7 cellular contexts compared by ENCODE assay signal in genomic region chr9:100474082-100474949, GRCh38. TPM values are rescaled to one million over a fixed set of nuclear protein-coding genes. Genes with fewer than 3 reads are reported as not detected.
DNase-seq lines count a peak whose midpoint lies in the region; ATAC-seq and TF ChIP-seq lines count a peak whose summit lies in the region.

No MANE protein-coding gene starts in this region.

- DNase-seq in HFFc6: no peak
- DNase-seq in activated CD4-positive, alpha-beta memory T cell treated with anti-CD3 and anti-CD28 coated beads, Interleukin-2, amount 10 ng/mL, durations not matched to agents 7 days and 5 days: no peak
- no peak for DNase-seq in right atrium auricular region (ENCODE audit: low spot score)
- DNase-seq in NCI-H2196 (lab: John Stamatoyannopoulos, UW; ENCODE audit: unreplicated experiment): no peak
- DNase-seq in RKO (ENCODE audit: low spot score): no peak

- H3K9me3 ChIP-seq in right atrium auricular region: no peaks in the 10 kb centered on the region

- peak overlapping the region; percentile 53 to 70 for H3K4me3 ChIP-seq in right atrium auricular region

- no peak overlapping the region for H3K27ac ChIP-seq in right atrium auricular region

- H3K36me3 Mint-ChIP-seq in HFFc6 (ENCODE audit: low read depth): no peaks in the 10 kb centered on the region
- H3K36me3 Mint-ChIP-seq in activated CD4-positive, alpha-beta memory T cell treated with anti-CD3 and anti-CD28 coated beads, Interleukin-2, amount 10 ng/mL, durations not matched to agents 7 days and 5 days (ENCODE audit: low read depth): no peaks in the 10 kb centered on the region
- H3K36me3 Mint-ChIP-seq in stimulated activated memory B cell treated with anti-CD40 and anti-IgM and Interleukin-4, amounts not matched to agents 10 μg/mL and 1 μg/mL and 100 μg/mL, for 72 hours: no peaks in the 10 kb centered on the region

- H3K4me1 ChIP-seq in right atrium auricular region: peaks cover 0 to 15% of the 10 kb centered on the region in 2 donors

- peak overlapping the region; percentile 81 for H3K4me3 Mint-ChIP-seq in HFFc6
- H3K4me3 Mint-ChIP-seq in activated CD4-positive, alpha-beta memory T cell treated with anti-CD3 and anti-CD28 coated beads, Interleukin-2, amount 10 ng/mL, durations not matched to agents 7 days and 5 days: peak overlapping the region; percentile 21
- peak overlapping the region; percentile 79 for H3K4me3 Mint-ChIP-seq in stimulated activated memory B cell treated with anti-CD40 and anti-IgM and Interleukin-4, amounts not matched to agents 10 μg/mL and 1 μg/mL and 100 μg/mL, for 72 hours

- POLR2A ChIA-PET in activated CD4-positive, alpha-beta memory T cell treated with anti-CD3 and anti-CD28 coated beads, Interleukin-2, amount 10 ng/mL, durations not matched to agents 7 days and 5 days (lab: Charles Lee): no interaction called here

- H3K27me3 ChIP-seq in right atrium auricular region: no peaks in the 10 kb centered on the region

- no peaks in the 10 kb centered on the region for H3K9me3 Mint-ChIP-seq in HFFc6
- H3K9me3 Mint-ChIP-seq in activated CD4-positive, alpha-beta memory T cell treated with anti-CD3 and anti-CD28 coated beads, Interleukin-2, amount 10 ng/mL, durations not matched to agents 7 days and 5 days: no peaks in the 10 kb centered on the region
- peaks cover under 1% of the 10 kb centered on the region for H3K9me3 Mint-ChIP-seq in stimulated activated memory B cell treated with anti-CD40 and anti-IgM and Interleukin-4, amounts not matched to agents 10 μg/mL and 1 μg/mL and 100 μg/mL, for 72 hours

- H3K4me1 Mint-ChIP-seq in HFFc6 (ENCODE audit: low read depth): peaks cover 14% of the 10 kb centered on the region
- peaks cover 5% of the 10 kb centered on the region for H3K4me1 Mint-ChIP-seq in activated CD4-positive, alpha-beta memory T cell treated with anti-CD3 and anti-CD28 coated beads, Interleukin-2, amount 10 ng/mL, durations not matched to agents 7 days and 5 days
- H3K4me1 Mint-ChIP-seq in stimulated activated memory B cell treated with anti-CD40 and anti-IgM and Interleukin-4, amounts not matched to agents 10 μg/mL and 1 μg/mL and 100 μg/mL, for 72 hours: peaks cover 8% of the 10 kb centered on the region

- H3K27me3 Mint-ChIP-seq in HFFc6 (ENCODE audit: insufficient read depth): no peaks in the 10 kb centered on the region
- H3K27me3 Mint-ChIP-seq in activated CD4-positive, alpha-beta memory T cell treated with anti-CD3 and anti-CD28 coated beads, Interleukin-2, amount 10 ng/mL, durations not matched to agents 7 days and 5 days: peaks cover 35% of the 10 kb centered on the region
- H3K27me3 Mint-ChIP-seq in stimulated activated memory B cell treated with anti-CD40 and anti-IgM and Interleukin-4, amounts not matched to agents 10 μg/mL and 1 μg/mL and 100 μg/mL, for 72 hours: peaks cover 42% of the 10 kb centered on the region

- no peak overlapping the region for H3K27ac Mint-ChIP-seq in HFFc6
- H3K27ac Mint-ChIP-seq in activated CD4-positive, alpha-beta memory T cell treated with anti-CD3 and anti-CD28 coated beads, Interleukin-2, amount 10 ng/mL, durations not matched to agents 7 days and 5 days: no peak overlapping the region
- H3K27ac Mint-ChIP-seq in stimulated activated memory B cell treated with anti-CD40 and anti-IgM and Interleukin-4, amounts not matched to agents 10 μg/mL and 1 μg/mL and 100 μg/mL, for 72 hours: no peak overlapping the region

- ATAC-seq in stimulated activated memory B cell treated with anti-CD40 and anti-IgM and Interleukin-4, amounts not matched to agents 10 μg/mL and 1 μg/mL and 100 μg/mL, for 72 hours: no peak
- ATAC-seq in GM19328 (IDR thresholded peaks at IDR 0.05; ENCODE audit: unreplicated experiment): no peak

- no peaks in the 10 kb centered on the region for H3K36me3 ChIP-seq in right atrium auricular region

- TF ChIP-seq CTCF in HFFc6 (IDR thresholded peaks at IDR 0.05): no peak
- TF ChIP-seq CTCF in right atrium auricular region (IDR thresholded peaks at IDR 0.05): no peak

- CTCF ChIA-PET in activated CD4-positive, alpha-beta memory T cell treated with anti-CD3 and anti-CD28 coated beads, Interleukin-2, amount 10 ng/mL, durations not matched to agents 7 days and 5 days (lab: Charles Lee): no interaction called here

RNA-seq across cellular contexts. Expression of gene TMEFF1, which starts 1.4 kb away (rescaled TPM):
- total RNA-seq in HFFc6 (2021; fragmentation: NEBNext Ultra II Directional; extraction: Animal tissue kit (Norgen Biotek cat#: 25700)): 1 to 10 TPM; 1.3 to 2.4 (median 1.6) TPM
- under 1 TPM in 1 of 2 experiments, not detected in 1; 0.18 TPM for total RNA-seq in activated CD4-positive, alpha-beta memory T cell treated with anti-CD3 and anti-CD28 coated beads, Interleukin-2, amount 10 ng/mL, durations not matched to agents 7 days and 5 days
- total RNA-seq in right atrium auricular region: under 1 TPM in 1 of 2 donors, not detected in 1; 0.37 TPM

RNA-seq across cellular contexts. Expression of gene MSANTD3, which starts 47.4 kb away (rescaled TPM):
- 10 to 100 TPM; 56.9 to 76.1 (median 71.2) TPM for total RNA-seq in HFFc6 (2021; fragmentation: NEBNext Ultra II Directional; extraction: Animal tissue kit (Norgen Biotek cat#: 25700))
- 10 to 100 TPM; 17.1 to 18.2 TPM for total RNA-seq in activated CD4-positive, alpha-beta memory T cell treated with anti-CD3 and anti-CD28 coated beads, Interleukin-2, amount 10 ng/mL, durations not matched to agents 7 days and 5 days
- 10 to 100 TPM; 20.9 to 29.3 TPM for total RNA-seq in right atrium auricular region

Comparison
In these comparisons a context has a peak if more than half of its experiments do, and no peak if none do; other contexts are left out.
1. H3K4me3 Mint-ChIP-seq: peak in every context shown above with its lines; median percentile 81 in HFFc6; 79 in stimulated activated memory B cell treated with anti-CD40 and anti-IgM and Interleukin-4, amounts not matched to agents 10 μg/mL and 1 μg/mL and 100 μg/mL, for 72 hours; 21 in activated CD4-positive, alpha-beta memory T cell treated with anti-CD3 and anti-CD28 coated beads, Interleukin-2, amount 10 ng/mL, durations not matched to agents 7 days and 5 days.